ENCODE assay signal across 1 cellular context in the genomic region with DNA sequence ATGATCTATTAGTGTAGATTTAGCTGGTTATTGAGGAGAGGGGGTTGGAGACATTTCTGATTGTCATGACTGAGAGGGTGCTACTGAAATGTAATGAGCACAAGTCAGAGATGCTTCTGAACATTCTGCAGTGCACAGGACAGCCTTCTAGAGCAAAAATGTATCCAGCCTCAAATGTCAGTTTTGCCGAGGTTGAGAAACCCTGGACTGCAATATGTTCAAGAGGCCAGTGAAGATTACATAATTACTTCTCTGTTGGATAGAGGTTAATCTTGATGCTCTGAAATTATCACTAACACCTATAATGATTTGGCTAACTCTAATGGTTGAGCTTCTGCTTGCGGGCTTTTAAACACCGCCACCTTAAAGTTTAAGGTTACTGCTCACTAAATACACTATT.
TF ChIP-seq lines count a peak whose summit lies in the region.

No MANE protein-coding gene starts in this region.

TF ChIP-seq in GM12878, 131 proteins besides CTCF, POLR2A, EP300 and RAD21:
- TF ChIP-seq MLLT1 (IDR thresholded peaks at IDR 0.05) = peak; percentile 78
- TF ChIP-seq, protein P1, sequence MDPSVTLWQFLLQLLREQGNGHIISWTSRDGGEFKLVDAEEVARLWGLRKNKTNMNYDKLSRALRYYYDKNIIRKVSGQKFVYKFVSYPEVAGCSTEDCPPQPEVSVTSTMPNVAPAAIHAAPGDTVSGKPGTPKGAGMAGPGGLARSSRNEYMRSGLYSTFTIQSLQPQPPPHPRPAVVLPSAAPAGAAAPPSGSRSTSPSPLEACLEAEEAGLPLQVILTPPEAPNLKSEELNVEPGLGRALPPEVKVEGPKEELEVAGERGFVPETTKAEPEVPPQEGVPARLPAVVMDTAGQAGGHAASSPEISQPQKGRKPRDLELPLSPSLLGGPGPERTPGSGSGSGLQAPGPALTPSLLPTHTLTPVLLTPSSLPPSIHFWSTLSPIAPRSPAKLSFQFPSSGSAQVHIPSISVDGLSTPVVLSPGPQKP (IDR thresholded peaks at IDR 0.05; ENCODE audit: low read depth, low read length) = no peak
- TF ChIP-seq, protein P2, sequence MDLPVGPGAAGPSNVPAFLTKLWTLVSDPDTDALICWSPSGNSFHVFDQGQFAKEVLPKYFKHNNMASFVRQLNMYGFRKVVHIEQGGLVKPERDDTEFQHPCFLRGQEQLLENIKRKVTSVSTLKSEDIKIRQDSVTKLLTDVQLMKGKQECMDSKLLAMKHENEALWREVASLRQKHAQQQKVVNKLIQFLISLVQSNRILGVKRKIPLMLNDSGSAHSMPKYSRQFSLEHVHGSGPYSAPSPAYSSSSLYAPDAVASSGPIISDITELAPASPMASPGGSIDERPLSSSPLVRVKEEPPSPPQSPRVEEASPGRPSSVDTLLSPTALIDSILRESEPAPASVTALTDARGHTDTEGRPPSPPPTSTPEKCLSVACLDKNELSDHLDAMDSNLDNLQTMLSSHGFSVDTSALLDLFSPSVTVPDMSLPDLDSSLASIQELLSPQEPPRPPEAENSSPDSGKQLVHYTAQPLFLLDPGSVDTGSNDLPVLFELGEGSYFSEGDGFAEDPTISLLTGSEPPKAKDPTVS (IDR thresholded peaks at IDR 0.05; ENCODE audit: low read depth, low read length) = no peak
TF ChIP-seq in GM12878: peak in this region for 1.
